7 cellular contexts compared by ENCODE assay signal in the genomic region with DNA sequence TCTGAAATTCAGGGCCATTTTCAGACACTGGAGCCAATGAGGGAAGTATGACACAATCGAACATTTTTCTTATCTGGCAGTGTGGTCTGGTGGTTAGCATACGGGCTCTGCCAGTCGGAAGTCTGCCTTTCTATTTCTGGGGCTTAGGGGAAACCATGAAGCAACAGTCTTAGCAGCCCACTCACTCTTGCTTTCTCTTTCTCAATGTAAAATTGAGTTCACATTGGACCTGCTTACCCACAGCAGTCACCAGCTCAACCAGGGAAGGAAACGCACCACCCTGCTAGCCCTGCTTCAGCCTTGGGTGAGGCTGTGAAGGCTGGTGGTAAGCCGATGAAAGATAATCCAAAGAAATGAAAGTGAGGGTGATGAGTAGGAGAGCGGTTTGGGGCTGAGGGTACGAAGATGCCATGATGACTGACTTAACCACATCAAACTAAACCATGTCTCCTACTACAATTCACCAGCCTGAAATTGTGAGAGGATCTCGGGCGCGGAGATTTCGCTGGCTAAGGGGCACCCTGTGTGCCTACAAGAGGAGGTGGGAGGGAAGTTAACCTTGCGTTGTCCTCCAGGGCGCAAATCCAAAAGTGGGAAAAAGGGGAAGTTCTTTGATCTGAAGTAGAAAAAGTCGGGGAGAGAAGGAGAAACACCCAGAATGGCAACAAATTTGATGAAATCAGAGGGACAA.
DNase-seq lines count a peak whose midpoint lies in the region; ATAC-seq lines count a peak whose summit lies in the region.

No MANE protein-coding gene starts in this region.

- peak; percentile 52 for DNase-seq in activated CD4-positive, CD25-positive, alpha-beta regulatory T cell treated with anti-CD3 and anti-CD28 coated beads, Interleukin-2, amount 50 U/mL, for 72 hours
- DNase-seq in effector memory CD8-positive, alpha-beta T cell = peak; percentile 31 to 57 (median 37)
- DNase-seq in stimulated activated CD8-positive, alpha-beta memory T cell treated with anti-CD3 and anti-CD28 coated beads, Interleukin-12 subunit alpha, Interleukin-12 subunit beta, amount 100 ng/mL, for 24 hours (ENCODE audit: extremely low read depth) = peak; percentile 51
- DNase-seq in DMS53 (lab: John Stamatoyannopoulos, UW) = no peak
- no peak for DNase-seq in HK-2 (ENCODE audit: unreplicated experiment)

- H3K4me3 Mint-ChIP-seq in effector memory CD8-positive, alpha-beta T cell = peak overlapping the region; percentile 62 to 76

- peaks cover 27% of the 10 kb centered on the region in 2 donors for H3K4me1 Mint-ChIP-seq in effector memory CD8-positive, alpha-beta T cell (ENCODE audit: low read depth in 2 of 2)

- H3K27ac Mint-ChIP-seq in effector memory CD8-positive, alpha-beta T cell = peak overlapping the region; percentile 24 to 82

- peak; percentile 74 for ATAC-seq in GM19328 (IDR thresholded peaks at IDR 0.05; ENCODE audit: unreplicated experiment)
- ATAC-seq in HG03378 (IDR thresholded peaks at IDR 0.05; ENCODE audit: unreplicated experiment) = peak; percentile 83
- ATAC-seq in effector memory CD8-positive, alpha-beta T cell (replicated peaks) = peak; percentile 86

- peaks cover 39 to 54% of the 10 kb centered on the region in 2 donors for H3K27me3 Mint-ChIP-seq in effector memory CD8-positive, alpha-beta T cell

- peaks cover 7% of the 10 kb centered on the region for H3K36me3 Mint-ChIP-seq in effector memory CD8-positive, alpha-beta T cell (ENCODE audit: insufficient read depth)

- H3K9me3 Mint-ChIP-seq in effector memory CD8-positive, alpha-beta T cell = no peaks in the 10 kb centered on the region

Comparison
In these comparisons a context has a peak if more than half of its experiments do, and no peak if none do; other contexts are left out.
1. DNase-seq: peak in activated CD4-positive, CD25-positive, alpha-beta regulatory T cell treated with anti-CD3 and anti-CD28 coated beads, Interleukin-2, amount 50 U/mL, for 72 hours (single experiment), effector memory CD8-positive, alpha-beta T cell (3 of 3) and stimulated activated CD8-positive, alpha-beta memory T cell treated with anti-CD3 and anti-CD28 coated beads, Interleukin-12 subunit alpha, Interleukin-12 subunit beta, amount 100 ng/mL, for 24 hours (single experiment); none in DMS53 (single experiment) and HK-2 (single experiment).
2. Peak in every context shown above with its lines, with median percentiles within 50 percentile points of each other: ATAC-seq.